ENCODE assay signal across 19 cellular contexts in the genomic region with DNA sequence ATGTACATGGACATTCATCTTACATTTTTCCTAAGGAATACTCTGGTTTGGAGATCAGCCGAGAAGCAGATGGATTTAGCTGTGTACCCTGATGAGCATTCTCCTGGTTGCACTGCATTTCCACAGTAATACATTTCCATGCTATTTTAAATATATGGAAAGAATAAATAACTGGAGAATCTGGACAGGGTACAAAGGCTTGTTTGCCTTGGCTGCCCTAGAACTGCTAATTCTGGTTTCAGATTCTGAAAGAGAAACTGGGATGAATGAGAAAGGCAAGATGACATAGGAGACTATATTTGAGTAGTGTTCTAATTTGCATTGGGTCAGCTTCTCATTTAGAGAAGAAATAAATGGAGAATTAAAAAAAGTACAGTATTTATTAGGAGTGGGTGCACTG.
DNase-seq lines count a peak whose midpoint lies in the region; ATAC-seq and TF ChIP-seq lines count a peak whose summit lies in the region.
"Had no signal": no experiment of that assay in that cellular context is flagged by ENCODE, and none has a peak within 500 bp of the region (broad histone marks: within the 10 kb centered on the region; RNA-seq: fewer than 3 reads in every experiment).

No MANE protein-coding gene starts in this region.

- no peaks in the 10 kb centered on the region for H3K9me3 ChIP-seq in DOHH2 (ENCODE audit: control insufficient read depth, insufficient read depth, low read length)

- H3K9me2 ChIP-seq in DOHH2 (replicated peaks; ENCODE audit: control insufficient read depth, low read length), result no peaks in the 10 kb centered on the region

- peaks cover 3% of the 10 kb centered on the region for H3K27me3 Mint-ChIP-seq in activated T-helper 17 cell treated with anti-CD3 and anti-CD28 coated beads, Interleukin-2, amount 50 U/mL, for 72 hours
- H3K27me3 Mint-ChIP-seq: CD4-positive, alpha-beta memory T cell had no signal

- no peaks in the 10 kb centered on the region for H3K27me3 ChIP-seq in DOHH2 (ENCODE audit: control insufficient read depth, low read length)

- peak overlapping the region; percentile 61 for H3K4me2 ChIP-seq in DOHH2 (ENCODE audit: low read length)
- H3K4me2 ChIP-seq: GM23338, KMS-11 had no signal

- H3K36me3 ChIP-seq in DOHH2 (ENCODE audit: control insufficient read depth, low read length), result no peaks in the 10 kb centered on the region

- peak overlapping the region; percentile 58 for H3K27ac ChIP-seq in DOHH2 (ENCODE audit: low read depth, low read length)
- H3K27ac ChIP-seq: KMS-11 had no signal

- H3K4me1 ChIP-seq in DOHH2 (ENCODE audit: control insufficient read depth, low read length), result peaks cover 63% of the 10 kb centered on the region

- H3K9me3 Mint-ChIP-seq in stimulated activated effector memory CD8-positive, alpha-beta T cell treated with anti-CD3 and anti-CD28 coated beads, Interleukin-12 subunit alpha, Interleukin-12 subunit beta, amount 100 ng/mL, for 72 hours, result no peaks in the 10 kb centered on the region
- H3K9me3 Mint-ChIP-seq in activated T-helper 17 cell treated with anti-CD3 and anti-CD28 coated beads, Interleukin-2, amount 50 U/mL, for 72 hours, result no peaks in the 10 kb centered on the region

- H3K4me3 ChIP-seq in DOHH2 (ENCODE audit: low read length), result 0 out of 2 replicates have a peak overlapping the region, but pooled peaks have one; percentile 42
- H3K4me3 ChIP-seq: GM23338 had no signal

- H3K79me2 ChIP-seq in DOHH2 (ENCODE audit: control insufficient read depth, low read length), result no peaks in the 10 kb centered on the region

- peaks cover 5% of the 10 kb centered on the region; the same call in 1 of the 2 replicates for H3F3A ChIP-seq in DOHH2 (ENCODE audit: control insufficient read depth, insufficient read depth)

- no peaks in the 10 kb centered on the region for H3K4me1 Mint-ChIP-seq in stimulated activated effector memory CD8-positive, alpha-beta T cell treated with anti-CD3 and anti-CD28 coated beads, Interleukin-12 subunit alpha, Interleukin-12 subunit beta, amount 100 ng/mL, for 72 hours
- no peaks in the 10 kb centered on the region for H3K4me1 Mint-ChIP-seq in activated T-helper 17 cell treated with anti-CD3 and anti-CD28 coated beads, Interleukin-2, amount 50 U/mL, for 72 hours
- H3K4me1 Mint-ChIP-seq: CD4-positive, alpha-beta memory T cell had no signal

- no peaks in the 10 kb centered on the region for H4K20me1 ChIP-seq in DOHH2 (ENCODE audit: control insufficient read depth, insufficient read depth, low read depth, low read length)

- no peak overlapping the region for H3K4me3 Mint-ChIP-seq in stimulated activated effector memory CD8-positive, alpha-beta T cell treated with anti-CD3 and anti-CD28 coated beads, Interleukin-12 subunit alpha, Interleukin-12 subunit beta, amount 100 ng/mL, for 72 hours
- no peak overlapping the region for H3K4me3 Mint-ChIP-seq in activated T-helper 17 cell treated with anti-CD3 and anti-CD28 coated beads, Interleukin-2, amount 50 U/mL, for 72 hours
- H3K4me3 Mint-ChIP-seq: CD4-positive, alpha-beta memory T cell; GM23338 had no signal

- DNase-seq in astrocyte of the hippocampus (ENCODE audit: low read depth, low spot score) (peak; percentile 17), left lobe of liver (ENCODE audit: low spot score) (no peak), AG08396 (ENCODE audit: low spot score) (no peak)
- no peak for DNase-seq in stimulated activated effector memory CD8-positive, alpha-beta T cell treated with anti-CD3 and anti-CD28 coated beads, Interleukin-12 subunit alpha, Interleukin-12 subunit beta, amount 100 ng/mL, for 72 hours (ENCODE audit: low spot score in 2 of 2)
- DNase-seq: ACHN; Calu3; CD4-positive, alpha-beta memory T cell; NCI-H1048; NCI-H146; SHP77 treated with DMSO at 0.1 percent for 48 hours; T-helper 1 cell had no signal

- no peaks in the 10 kb centered on the region for H3K36me3 Mint-ChIP-seq in stimulated activated effector memory CD8-positive, alpha-beta T cell treated with anti-CD3 and anti-CD28 coated beads, Interleukin-12 subunit alpha, Interleukin-12 subunit beta, amount 100 ng/mL, for 72 hours
- H3K36me3 Mint-ChIP-seq in activated T-helper 17 cell treated with anti-CD3 and anti-CD28 coated beads, Interleukin-2, amount 50 U/mL, for 72 hours (ENCODE audit: low read depth), result no peaks in the 10 kb centered on the region
- H3K36me3 Mint-ChIP-seq: CD4-positive, alpha-beta memory T cell had no signal

- ATAC-seq in HG03354 (IDR thresholded peaks at IDR 0.05; ENCODE audit: poor library complexity, severe bottlenecking, unreplicated experiment) (peak; percentile 66), left lobe of liver (peak; percentile 86), HG02970 (IDR thresholded peaks at IDR 0.05; ENCODE audit: low FRiP score, unreplicated experiment) (no peak)
- no peak for ATAC-seq in stimulated activated effector memory CD8-positive, alpha-beta T cell treated with anti-CD3 and anti-CD28 coated beads, Interleukin-12 subunit alpha, Interleukin-12 subunit beta, amount 100 ng/mL, for 72 hours
- no peak for ATAC-seq in activated T-helper 17 cell treated with anti-CD3 and anti-CD28 coated beads, Interleukin-2, amount 50 U/mL, for 72 hours (replicated peaks)
- ATAC-seq: GM23338, HCT116, SK-N-SH treated with all-trans-retinoic acid at 6 μM for 48 hours had no signal

- no peak overlapping the region for H3K27ac Mint-ChIP-seq in stimulated activated effector memory CD8-positive, alpha-beta T cell treated with anti-CD3 and anti-CD28 coated beads, Interleukin-12 subunit alpha, Interleukin-12 subunit beta, amount 100 ng/mL, for 72 hours
- no peak overlapping the region for H3K27ac Mint-ChIP-seq in activated T-helper 17 cell treated with anti-CD3 and anti-CD28 coated beads, Interleukin-2, amount 50 U/mL, for 72 hours
- H3K27ac Mint-ChIP-seq: CD4-positive, alpha-beta memory T cell; GM23338 had no signal

- no peak for TF ChIP-seq CTCF in DOHH2 (IDR thresholded peaks at IDR 0.05; ENCODE audit: low read depth, low read length, poor library complexity, severe bottlenecking)

Comparison
In these comparisons a context has a peak if more than half of its experiments do, and no peak if none do; other contexts are left out.
1. ATAC-seq: peak in HG03354 (single experiment) and left lobe of liver (single experiment); none in stimulated activated effector memory CD8-positive, alpha-beta T cell treated with anti-CD3 and anti-CD28 coated beads, Interleukin-12 subunit alpha, Interleukin-12 subunit beta, amount 100 ng/mL, for 72 hours (single experiment), HG02970 (single experiment) and activated T-helper 17 cell treated with anti-CD3 and anti-CD28 coated beads, Interleukin-2, amount 50 U/mL, for 72 hours (single experiment).